8 cellular contexts compared by ENCODE assay signal in genomic region chr11:106076421-106076922, GRCh38. TPM values are rescaled to one million over a fixed set of nuclear protein-coding genes. Genes with fewer than 3 reads are reported as not detected.
A peak's percentile ranks its signal among the peaks of the same experiment; 100 is the strongest.
DNase-seq lines count a peak whose midpoint lies in the region; ATAC-seq, FAIRE-seq and TF ChIP-seq lines count a peak whose summit lies in the region.

No MANE protein-coding gene starts in this region.

- DNase-seq in stimulated activated CD4-positive, alpha-beta T cell treated with anti-CD3 and anti-CD28 coated beads, Interleukin-15, amount 100 ng/mL, for 24 hours: peak; percentile 9
- DNase-seq in stimulated activated CD4-positive, alpha-beta T cell treated with anti-CD3 and anti-CD28 coated beads, Interleukin-12 subunit alpha, Interleukin-12 subunit beta, amount 100 ng/mL, for 4 hours: no peak
- peak; percentile 16 for DNase-seq in epithelial cell of esophagus (ENCODE audit: low read depth)
- DNase-seq in neural progenitor cell (ENCODE audit: low spot score): peak; percentile 12
- no peak for DNase-seq in GDM1 (lab: John Stamatoyannopoulos, UW)
- DNase-seq in GM12892 (ENCODE audit: insufficient read length): no peak
- no peak for DNase-seq in cerebellar cortex (ENCODE audit: low spot score)

- peaks cover 35% of the 10 kb centered on the region for H3K4me1 Mint-ChIP-seq in neural progenitor cell

- peak overlapping the region; percentile 85 for H3K27ac Mint-ChIP-seq in neural progenitor cell

- ATAC-seq in SK-N-SH treated with all-trans-retinoic acid at 6 μM for 48 hours: peak; percentile 6

- H3K27me3 Mint-ChIP-seq in neural progenitor cell (ENCODE audit: insufficient read depth, low read depth): peaks cover 2% of the 10 kb centered on the region

- TF ChIP-seq POLR2A in GM12892 (IDR thresholded peaks at IDR 0.05; ENCODE audit: low read depth, low read length): no peak

- H4K20me1 ChIP-seq in neural progenitor cell (ENCODE audit: low read depth): peaks cover 22% of the 10 kb centered on the region

- H2AFZ ChIP-seq in neural progenitor cell (replicated peaks): peak overlapping the region; percentile 95

- no peak for FAIRE-seq in GM12892 (lab: Jason Lieb, UNC)

- no peaks in the 10 kb centered on the region for H3K9me3 Mint-ChIP-seq in neural progenitor cell

- H3K4me3 ChIP-seq in epithelial cell of esophagus (ENCODE audit: low read length): peak overlapping the region; percentile 96
- peak overlapping the region; percentile 93 for H3K4me3 ChIP-seq in neural progenitor cell

- TF ChIP-seq CTCF in epithelial cell of esophagus (IDR thresholded peaks at IDR 0.05; ENCODE audit: insufficient read depth, low read depth, low read length, missing control alignments): no peak
- no peak for TF ChIP-seq CTCF in neural progenitor cell (IDR thresholded peaks at IDR 0.05)

- H3K27ac ChIP-seq in neural progenitor cell: peak overlapping the region; percentile 79

- peak overlapping the region; percentile 92 for H3K4me3 Mint-ChIP-seq in neural progenitor cell

- peaks cover 17% of the 10 kb centered on the region for H3K36me3 Mint-ChIP-seq in neural progenitor cell

- peak overlapping the region; percentile 3 for H3K9ac ChIP-seq in neural progenitor cell

- H3K27me3 ChIP-seq in neural progenitor cell: no peaks in the 10 kb centered on the region

- peak overlapping the region; percentile 86 for H3K4me2 ChIP-seq in neural progenitor cell

- peaks cover 17% of the 10 kb centered on the region for H3K36me3 ChIP-seq in neural progenitor cell

- peaks cover 22% of the 10 kb centered on the region for H3K4me1 ChIP-seq in neural progenitor cell

- peaks cover 11% of the 10 kb centered on the region for H3F3A ChIP-seq in neural progenitor cell (ENCODE audit: low read depth)

- H3K9me3 ChIP-seq in neural progenitor cell (ENCODE audit: low read depth): no peaks in the 10 kb centered on the region

- peaks cover 43% of the 10 kb centered on the region for H3K79me2 ChIP-seq in neural progenitor cell (ENCODE audit: low read depth)

TF ChIP-seq in SK-N-SH treated with all-trans-retinoic acid at 6 μM for 48 hours, 23 proteins besides CTCF, POLR2A, EP300 and RAD21:
- TF ChIP-seq ZNF70 (CRISPR knock-in tag; IDR thresholded peaks at IDR 0.05) (no peak), TOX (CRISPR knock-in tag; IDR thresholded peaks at IDR 0.05; ENCODE audit: borderline replicate concordance) (no peak), ZFP30 (CRISPR knock-in tag; IDR thresholded peaks at IDR 0.05) (no peak), OSR1 (CRISPR knock-in tag; IDR thresholded peaks at IDR 0.05) (no peak), CSRNP3 (CRISPR knock-in tag; IDR thresholded peaks at IDR 0.05) (no peak), TCF4 (CRISPR knock-in tag; IDR thresholded peaks at IDR 0.05; ENCODE audit: borderline replicate concordance) (no peak), BACH2 (CRISPR knock-in tag; IDR thresholded peaks at IDR 0.05; ENCODE audit: borderline replicate concordance) (no peak), POU6F1 (CRISPR knock-in tag; IDR thresholded peaks at IDR 0.05; ENCODE audit: borderline replicate concordance, low read depth) (no peak), ZFP3 (CRISPR knock-in tag; IDR thresholded peaks at IDR 0.05) (no peak), ZC3H10 (CRISPR knock-in tag; IDR thresholded peaks at IDR 0.05) (no peak)

RNA-seq across cellular contexts. Expression of gene KBTBD3, which starts 0.7 kb away (rescaled TPM):
- 4.9 and 6.9 TPM in 2 replicates for total RNA-seq in neural progenitor cell (ENCODE audit: low replicate concordance)
- polyA plus RNA-seq in GM12892 (2012; ENCODE audit: missing spikeins): 6.1 TPM

RNA-seq across cellular contexts. Expression of gene AASDHPPT, which starts 1.0 kb away (rescaled TPM):
- total RNA-seq in neural progenitor cell (ENCODE audit: low replicate concordance): 84.3 and 127 TPM in 2 replicates
- 30.6 TPM for polyA plus RNA-seq in GM12892 (2012; ENCODE audit: missing spikeins)

RNA-seq across cellular contexts. Expression of gene MSANTD4, which starts 54.4 kb away (rescaled TPM):
- 27.4 and 40.3 TPM in 2 replicates for total RNA-seq in neural progenitor cell (ENCODE audit: low replicate concordance)
- 13.5 TPM for polyA plus RNA-seq in GM12892 (2012; ENCODE audit: missing spikeins)

Comparison
In these comparisons a context has a peak if more than half of its experiments do, and no peak if none do; other contexts are left out.
1. DNase-seq: peak in stimulated activated CD4-positive, alpha-beta T cell treated with anti-CD3 and anti-CD28 coated beads, Interleukin-15, amount 100 ng/mL, for 24 hours (single experiment), epithelial cell of esophagus (single experiment) and neural progenitor cell (single experiment); none in stimulated activated CD4-positive, alpha-beta T cell treated with anti-CD3 and anti-CD28 coated beads, Interleukin-12 subunit alpha, Interleukin-12 subunit beta, amount 100 ng/mL, for 4 hours (single experiment), GDM1 (single experiment), GM12892 (single experiment) and cerebellar cortex (single experiment).